In genomic region chr1:212754715-212755114, GRCh38 we compare ENCODE assay signal across 14 cellular contexts. TPM values are rescaled to one million over a fixed set of nuclear protein-coding genes. Genes with fewer than 3 reads are reported as not detected.
A peak's percentile ranks its signal among the peaks of the same experiment; 100 is the strongest.
DNase-seq lines count a peak whose midpoint lies in the region; ATAC-seq and TF ChIP-seq lines count a peak whose summit lies in the region.
"Had no signal": no experiment of that assay in that cellular context is flagged by ENCODE, and none has a peak within 500 bp of the region (broad histone marks: within the 10 kb centered on the region; RNA-seq: fewer than 3 reads in every experiment).

No MANE protein-coding gene starts in this region.

- H3K9me3 Mint-ChIP-seq in activated naive CD4-positive, alpha-beta T cell treated with anti-CD3 and anti-CD28 coated beads, Interleukin-2, amount 10 ng/mL, durations not matched to agents 7 days and 5 days, result no peaks in the 10 kb centered on the region
- H3K9me3 Mint-ChIP-seq in activated naive CD4-positive, alpha-beta T cell treated with anti-CD3 and anti-CD28 coated beads, Interleukin-2, amount 50 U/mL, for 72 hours, result no peaks in the 10 kb centered on the region
- H3K9me3 Mint-ChIP-seq in stimulated activated memory B cell treated with anti-CD40 and anti-IgM and Interleukin-4, amounts not matched to agents 10 μg/mL and 1 μg/mL and 100 μg/mL, for 72 hours, result no peaks in the 10 kb centered on the region
- H3K9me3 Mint-ChIP-seq: H9, neural crest cell had no signal

- no peak for DNase-seq in activated naive CD4-positive, alpha-beta T cell treated with anti-CD3 and anti-CD28 coated beads, Interleukin-2, amount 10 ng/mL, durations not matched to agents 7 days and 5 days
- DNase-seq in activated naive CD4-positive, alpha-beta T cell treated with anti-CD3 and anti-CD28 coated beads, Interleukin-2, amount 50 U/mL, for 72 hours (ENCODE audit: low spot score in 2 of 2), result no peak
- peak; percentile 69 for DNase-seq in SK-N-SH
- peak in 40 of 42 donors; percentile 12 to 84 (median 62) for DNase-seq in head of caudate nucleus
- no peak for DNase-seq in NCI-H128 (lab: John Stamatoyannopoulos, UW; ENCODE audit: unreplicated experiment)
- DNase-seq: esophagus squamous epithelium, NCI-H1105 treated with DMSO at 0.1 percent for 48 hours, SHP77 treated with DMSO at 0.1 percent for 48 hours had no signal

- H3K27me3 Mint-ChIP-seq in activated naive CD4-positive, alpha-beta T cell treated with anti-CD3 and anti-CD28 coated beads, Interleukin-2, amount 10 ng/mL, durations not matched to agents 7 days and 5 days, result no peaks in the 10 kb centered on the region
- no peaks in the 10 kb centered on the region for H3K27me3 Mint-ChIP-seq in stimulated activated memory B cell treated with anti-CD40 and anti-IgM and Interleukin-4, amounts not matched to agents 10 μg/mL and 1 μg/mL and 100 μg/mL, for 72 hours

- 80% methylated on average over 1 of the region's 1 CpG for WGBS in SK-N-SH (ENCODE audit: low lambda C conversion rate)

- H3K4me2 ChIP-seq in SK-N-SH, result no peak overlapping the region

- no peaks in the 10 kb centered on the region for H4K20me1 ChIP-seq in SK-N-SH (ENCODE audit: insufficient read depth)

- H3F3A ChIP-seq in SK-N-SH (replicated peaks; ENCODE audit: insufficient read depth), result peaks cover 8% of the 10 kb centered on the region

- intact Hi-C loops in head of caudate nucleus (cut with DNase I), result loop anchor here (10.0 kb wide), 1 partner anchor 90 kb away; no protein-coding TSS in a partner anchor

- H3K4me3 ChIP-seq in SK-N-SH (ENCODE audit: low read depth in 2 of 2, low read length in 1 of 2), result no peak overlapping the region
- H3K4me3 ChIP-seq: esophagus squamous epithelium had no signal

- TF ChIP-seq RAD21 in SK-N-SH (IDR thresholded peaks at IDR 0.05; ENCODE audit: low read length), result no peak

- H3K27ac Mint-ChIP-seq in activated naive CD4-positive, alpha-beta T cell treated with anti-CD3 and anti-CD28 coated beads, Interleukin-2, amount 10 ng/mL, durations not matched to agents 7 days and 5 days, result peak overlapping the region; percentile 76
- H3K27ac Mint-ChIP-seq in activated naive CD4-positive, alpha-beta T cell treated with anti-CD3 and anti-CD28 coated beads, Interleukin-2, amount 50 U/mL, for 72 hours, result no peak overlapping the region
- H3K27ac Mint-ChIP-seq in stimulated activated memory B cell treated with anti-CD40 and anti-IgM and Interleukin-4, amounts not matched to agents 10 μg/mL and 1 μg/mL and 100 μg/mL, for 72 hours, result peak overlapping the region; percentile 73

- no peaks in the 10 kb centered on the region for H3K27me3 ChIP-seq in SK-N-SH (ENCODE audit: insufficient read depth)
- H3K27me3 ChIP-seq: esophagus squamous epithelium had no signal

- H3K36me3 ChIP-seq in SK-N-SH (replicated peaks in 1 of 2; ENCODE audit: control insufficient read depth in 1 of 2, insufficient read depth in 2 of 2, low read length in 1 of 2), result no peaks in the 10 kb centered on the region

- no peak for TF ChIP-seq EP300 in SK-N-SH (IDR thresholded peaks at IDR 0.05; ENCODE audit: borderline replicate concordance in 1 of 2, low read depth in 1 of 2, low read length in 1 of 2)

- H3K9me3 ChIP-seq in SK-N-SH, result no peaks in the 10 kb centered on the region
- H3K9me3 ChIP-seq: esophagus squamous epithelium had no signal

- no peaks in the 10 kb centered on the region for H3K79me2 ChIP-seq in SK-N-SH (ENCODE audit: insufficient read depth)

- H3K9me2 ChIP-seq in SK-N-SH, result no peaks in the 10 kb centered on the region

- POLR2A ChIA-PET in SK-N-SH (lab: Yijun Ruan, JAX), result interaction anchor here (1.0 kb wide), 1 partner anchor 146 kb away, joined by 3 read pairs; the partner anchor contains the start of gene ATF3

- no peak for ATAC-seq in activated naive CD4-positive, alpha-beta T cell treated with anti-CD3 and anti-CD28 coated beads, Interleukin-2, amount 50 U/mL, for 72 hours
- no peak for ATAC-seq in stimulated activated memory B cell treated with anti-CD40 and anti-IgM and Interleukin-4, amounts not matched to agents 10 μg/mL and 1 μg/mL and 100 μg/mL, for 72 hours
- no peak for ATAC-seq in GM18909 (IDR thresholded peaks at IDR 0.05; ENCODE audit: poor library complexity, unreplicated experiment)
- no peak for ATAC-seq in GM18858 (IDR thresholded peaks at IDR 0.05; ENCODE audit: unreplicated experiment)
- ATAC-seq: activated CD4-positive, CD25-positive, alpha-beta regulatory T cell treated with anti-CD3 and anti-CD28 coated beads, Interleukin-2, amount 50 U/mL, for 24 hours had no signal

- peaks cover 11 to 13% of the 10 kb centered on the region in 2 experiments; a peak in 3 of 4 replicates for H3K4me1 ChIP-seq in SK-N-SH (ENCODE audit: control insufficient read depth in 1 of 2, insufficient read depth in 2 of 2, low read depth in 1 of 2, low read length in 1 of 2)

- H3K9ac ChIP-seq in SK-N-SH, result no peak overlapping the region

- no peak overlapping the region for H2AFZ ChIP-seq in SK-N-SH (ENCODE audit: low read depth)

- TF ChIP-seq CTCF in SK-N-SH (IDR thresholded peaks at IDR 0.05), result no peak

- H3K27ac ChIP-seq in SK-N-SH (ENCODE audit: low read depth in 2 of 2, low read length in 1 of 2), result peak overlapping the region in 1 of 2 experiments; percentile 12; a peak in 1 of 4 replicates
- H3K27ac ChIP-seq: esophagus squamous epithelium had no signal

- CTCF ChIA-PET in activated naive CD4-positive, alpha-beta T cell treated with anti-CD3 and anti-CD28 coated beads, Interleukin-2, amount 10 ng/mL, durations not matched to agents 7 days and 5 days (lab: Charles Lee), result interaction anchor here (1.2 to 3.0 kb wide), 5 partner anchors 13 to 298 kb away, joined by 3 to 9 read pairs (median 5); partner anchors contain the start of gene BATF3
- CTCF ChIA-PET in SK-N-SH (lab: Yijun Ruan, JAX), result interaction anchor here (0.9 to 1.4 kb wide), 3 partner anchors 10 to 278 kb away, joined by 3 to 10 read pairs (median 5); no protein-coding TSS in a partner anchor

- H3K4me1 Mint-ChIP-seq in activated naive CD4-positive, alpha-beta T cell treated with anti-CD3 and anti-CD28 coated beads, Interleukin-2, amount 10 ng/mL, durations not matched to agents 7 days and 5 days, result peaks cover 42% of the 10 kb centered on the region
- peaks cover 40% of the 10 kb centered on the region for H3K4me1 Mint-ChIP-seq in stimulated activated memory B cell treated with anti-CD40 and anti-IgM and Interleukin-4, amounts not matched to agents 10 μg/mL and 1 μg/mL and 100 μg/mL, for 72 hours

- H3K36me3 Mint-ChIP-seq in activated naive CD4-positive, alpha-beta T cell treated with anti-CD3 and anti-CD28 coated beads, Interleukin-2, amount 10 ng/mL, durations not matched to agents 7 days and 5 days, result peaks cover 10% of the 10 kb centered on the region
- no peaks in the 10 kb centered on the region for H3K36me3 Mint-ChIP-seq in activated naive CD4-positive, alpha-beta T cell treated with anti-CD3 and anti-CD28 coated beads, Interleukin-2, amount 50 U/mL, for 72 hours
- H3K36me3 Mint-ChIP-seq in stimulated activated memory B cell treated with anti-CD40 and anti-IgM and Interleukin-4, amounts not matched to agents 10 μg/mL and 1 μg/mL and 100 μg/mL, for 72 hours, result peaks cover 17% of the 10 kb centered on the region

- H3K4me3 Mint-ChIP-seq in activated naive CD4-positive, alpha-beta T cell treated with anti-CD3 and anti-CD28 coated beads, Interleukin-2, amount 10 ng/mL, durations not matched to agents 7 days and 5 days, result peak overlapping the region; percentile 25
- peak overlapping the region; percentile 32 for H3K4me3 Mint-ChIP-seq in stimulated activated memory B cell treated with anti-CD40 and anti-IgM and Interleukin-4, amounts not matched to agents 10 μg/mL and 1 μg/mL and 100 μg/mL, for 72 hours
- H3K4me3 Mint-ChIP-seq: H9, neural crest cell had no signal

TF ChIP-seq in SK-N-SH, 30 proteins besides CTCF, POLR2A, EP300 and RAD21:
- no peak for TF ChIP-seq FOXJ3 (CRISPR knock-in tag; IDR thresholded peaks at IDR 0.05)
- no peak for TF ChIP-seq FOSL2 (IDR thresholded peaks at IDR 0.05; ENCODE audit: borderline replicate concordance, low read depth)
- TF ChIP-seq GATA2 (CRISPR knock-in tag; IDR thresholded peaks at IDR 0.05), result peak; percentile 48
- TF ChIP-seq MEF2A (IDR thresholded peaks at IDR 0.05; ENCODE audit: borderline replicate concordance, low read depth), result no peak

RNA-seq across cellular contexts. Expression of gene NSL1, which starts 36.9 kb away (rescaled TPM):
- 10 to 100 TPM; 27.8 to 33.8 TPM for total RNA-seq in activated naive CD4-positive, alpha-beta T cell treated with anti-CD3 and anti-CD28 coated beads, Interleukin-2, amount 50 U/mL, for 72 hours
- polyA plus RNA-seq in SK-N-SH (2012; rRNA removed), result 17.8 and 22.5 TPM in 2 replicates
- polyA plus RNA-seq in SK-N-SH (2012; cell fraction: cytosol; rRNA removed), result 17.5 and 19.8 TPM in 2 replicates
- 16.9 and 18.4 TPM in 2 replicates for polyA plus RNA-seq in SK-N-SH (2012; cell fraction: nucleus; rRNA removed)

RNA-seq across cellular contexts. Expression of gene TATDN3, which starts 37.0 kb away (rescaled TPM):
- total RNA-seq in activated naive CD4-positive, alpha-beta T cell treated with anti-CD3 and anti-CD28 coated beads, Interleukin-2, amount 50 U/mL, for 72 hours, result 10 to 100 TPM; 12.2 to 12.9 TPM
- 5.2 and 6.6 TPM in 2 replicates for polyA plus RNA-seq in SK-N-SH (2012; rRNA removed)
- 7.7 and 9.2 TPM in 2 replicates for polyA plus RNA-seq in SK-N-SH (2012; cell fraction: cytosol; rRNA removed)
- 3.0 and 4.8 TPM in 2 replicates for polyA plus RNA-seq in SK-N-SH (2012; cell fraction: nucleus; rRNA removed)

RNA-seq across cellular contexts. Expression of gene BATF3, which starts 55.1 kb away (rescaled TPM):
- total RNA-seq in activated naive CD4-positive, alpha-beta T cell treated with anti-CD3 and anti-CD28 coated beads, Interleukin-2, amount 50 U/mL, for 72 hours, result 10 to 100 TPM; 14.0 to 31.4 TPM
- 0.76 and 0.86 TPM in 2 replicates for polyA plus RNA-seq in SK-N-SH (2012; rRNA removed)
- polyA plus RNA-seq in SK-N-SH (2012; cell fraction: cytosol; rRNA removed), result 0.50 and 0.68 TPM in 2 replicates
- polyA plus RNA-seq in SK-N-SH (2012; cell fraction: nucleus; rRNA removed), result 2.2 and 2.4 TPM in 2 replicates
- total RNA-seq: neural crest cell had no signal

Comparison
In these comparisons a context has a peak if more than half of its experiments do, and no peak if none do; other contexts are left out.
1. H3K27ac Mint-ChIP-seq: peak in activated naive CD4-positive, alpha-beta T cell treated with anti-CD3 and anti-CD28 coated beads, Interleukin-2, amount 10 ng/mL, durations not matched to agents 7 days and 5 days (single experiment) and stimulated activated memory B cell treated with anti-CD40 and anti-IgM and Interleukin-4, amounts not matched to agents 10 μg/mL and 1 μg/mL and 100 μg/mL, for 72 hours (single experiment); none in activated naive CD4-positive, alpha-beta T cell treated with anti-CD3 and anti-CD28 coated beads, Interleukin-2, amount 50 U/mL, for 72 hours (0 of 2).
2. DNase-seq: peak in SK-N-SH (single experiment) and head of caudate nucleus (40 of 42); none in activated naive CD4-positive, alpha-beta T cell treated with anti-CD3 and anti-CD28 coated beads, Interleukin-2, amount 10 ng/mL, durations not matched to agents 7 days and 5 days (single experiment), activated naive CD4-positive, alpha-beta T cell treated with anti-CD3 and anti-CD28 coated beads, Interleukin-2, amount 50 U/mL, for 72 hours (0 of 2) and NCI-H128 (single experiment).